ENCODE assay signal across 8 cellular contexts in genomic region chr2:54866868-54867267, GRCh38.
DNase-seq lines count a peak whose midpoint lies in the region; ATAC-seq and TF ChIP-seq lines count a peak whose summit lies in the region.

No MANE protein-coding gene starts in this region.

- peak overlapping the region; percentile 45 for H3K4me3 Mint-ChIP-seq in activated B cell treated with CpG ODN at 0.5 μM for 24 hours

- ATAC-seq in GM18868 (IDR thresholded peaks at IDR 0.05; ENCODE audit: unreplicated experiment) (peak; percentile 92), GM21717 (IDR thresholded peaks at IDR 0.05; ENCODE audit: unreplicated experiment) (peak; percentile 93), HG03442 (IDR thresholded peaks at IDR 0.05; ENCODE audit: unreplicated experiment) (peak; percentile 92), activated B cell treated with CpG ODN at 0.5 μM for 24 hours (ENCODE audit: low read depth) (peak; percentile 84)

- no peak for TF ChIP-seq CTCF in activated B cell treated with CpG ODN at 0.5 μM for 24 hours (IDR thresholded peaks at IDR 0.05)
- TF ChIP-seq CTCF in osteoblast (IDR thresholded peaks at IDR 0.05; ENCODE audit: extremely low read depth, low read depth, low read length), result no peak
- TF ChIP-seq CTCF in ascending aorta (IDR thresholded peaks at IDR 0.05), result no peak

- POLR2A ChIA-PET in activated B cell treated with CpG ODN at 0.5 μM for 24 hours (lab: Charles Lee), result no interaction called here

- intact Hi-C loops in activated B cell treated with CpG ODN at 0.5 μM for 24 hours (cut with micrococcal nuclease), result no loop called here
- intact Hi-C loops in ascending aorta (cut with DNase I), result no loop called here

- no peaks in the 10 kb centered on the region for H3K36me3 ChIP-seq in osteoblast (ENCODE audit: insufficient read depth, low read length)
- no peaks in the 10 kb centered on the region for H3K36me3 ChIP-seq in ascending aorta

- H3K4me3 ChIP-seq in osteoblast (ENCODE audit: insufficient read depth, low read length), result no peak overlapping the region
- H3K4me3 ChIP-seq in ascending aorta, result no peak overlapping the region

- H3K27ac ChIP-seq in osteoblast (ENCODE audit: low read depth, low read length) (no peak overlapping the region), ascending aorta (no peak overlapping the region)

- H3K4me2 ChIP-seq in osteoblast (ENCODE audit: insufficient read depth, low read length), result no peak overlapping the region

- no peaks in the 10 kb centered on the region for H4K20me1 ChIP-seq in osteoblast (ENCODE audit: insufficient read depth, low read length)

- H3K4me1 ChIP-seq in osteoblast (ENCODE audit: insufficient read depth, low read length), result no peaks in the 10 kb centered on the region
- no peaks in the 10 kb centered on the region for H3K4me1 ChIP-seq in ascending aorta

- H3K27me3 ChIP-seq in osteoblast (ENCODE audit: insufficient read depth, low read length), result no peaks in the 10 kb centered on the region
- no peaks in the 10 kb centered on the region for H3K27me3 ChIP-seq in ascending aorta

- DNase-seq in activated B cell treated with CpG ODN at 0.5 μM for 24 hours (peak; percentile 18), osteoblast (ENCODE audit: insufficient read length, low spot score, missing footprints) (no peak), kidney glomerular epithelial cell (lab: John Stamatoyannopoulos, UW) (no peak), ascending aorta (ENCODE audit: low spot score in 2 of 2) (no peak)
- no peak for DNase-seq in activated CD4-positive, alpha-beta T cell treated with anti-CD3 and anti-CD28 coated beads for 4 hours

- peaks cover 17% of the 10 kb centered on the region for H3K4me1 Mint-ChIP-seq in activated B cell treated with CpG ODN at 0.5 μM for 24 hours

- no peaks in the 10 kb centered on the region for H3K9me3 ChIP-seq in osteoblast (ENCODE audit: low read depth, low read length)
- H3K9me3 ChIP-seq in ascending aorta, result no peaks in the 10 kb centered on the region

- H3K27ac Mint-ChIP-seq in activated B cell treated with CpG ODN at 0.5 μM for 24 hours, result peak overlapping the region; percentile 87

- no peaks in the 10 kb centered on the region for H3K79me2 ChIP-seq in osteoblast (ENCODE audit: insufficient read depth, low read length)

- H3K36me3 Mint-ChIP-seq in activated B cell treated with CpG ODN at 0.5 μM for 24 hours (ENCODE audit: low read depth), result peaks cover 8% of the 10 kb centered on the region

- H3K27me3 Mint-ChIP-seq in activated B cell treated with CpG ODN at 0.5 μM for 24 hours, result no peaks in the 10 kb centered on the region

- H2AFZ ChIP-seq in osteoblast (ENCODE audit: low read length), result no peak overlapping the region

- CTCF ChIA-PET in activated B cell treated with CpG ODN at 0.5 μM for 24 hours (lab: Charles Lee), result no interaction called here

- no peaks in the 10 kb centered on the region for H3K9me3 Mint-ChIP-seq in activated B cell treated with CpG ODN at 0.5 μM for 24 hours
